9 cellular contexts compared by ENCODE assay signal in genomic region chr4:140861359-140862181, GRCh38.
DNase-seq lines count a peak whose midpoint lies in the region; ATAC-seq and TF ChIP-seq lines count a peak whose summit lies in the region.
"Had no signal": no experiment of that assay in that cellular context is flagged by ENCODE, and none has a peak within 500 bp of the region (broad histone marks: within the 10 kb centered on the region; RNA-seq: fewer than 3 reads in every experiment).

No MANE protein-coding gene starts in this region.

- H3K27ac Mint-ChIP-seq in WTC11 (no peak overlapping the region), mesothelial cell of epicardium (no peak overlapping the region)

- H3K4me1 Mint-ChIP-seq in WTC11 (peaks cover 6% of the 10 kb centered on the region), mesothelial cell of epicardium (peaks cover 8% of the 10 kb centered on the region)

- CTCF ChIA-PET in WTC11 (lab: Charles Lee), result interaction anchor here (1.2 kb wide), 1 partner anchor 272 kb away, joined by 7 read pairs; the partner anchor contains the start of gene RNF150

- H3K36me3 Mint-ChIP-seq in WTC11 (no peaks in the 10 kb centered on the region), mesothelial cell of epicardium (peaks cover 9% of the 10 kb centered on the region)

- ATAC-seq in HG03025 (IDR thresholded peaks at IDR 0.05; ENCODE audit: low FRiP score, unreplicated experiment) (peak; percentile 64), WTC11 (peak; percentile 68)

- peak; percentile 74 for DNase-seq in A172 (ENCODE audit: low spot score)
- peak; percentile 15 for DNase-seq in GM06990 (ENCODE audit: extremely low read depth, insufficient read length)
- peak; percentile 38 for DNase-seq in NCI-H2107 treated with DMSO at 0.1 percent for 48 hours (lab: John Stamatoyannopoulos, UW; ENCODE audit: unreplicated experiment)
- DNase-seq in WTC11 (ENCODE audit: low spot score), result peak; percentile 50
- DNase-seq in epidermal melanocyte (ENCODE audit: insufficient read length, low spot score), result peak; percentile 70
- peak; percentile 32 to 66 for DNase-seq in mesothelial cell of epicardium (ENCODE audit: low spot score in 2 of 2, unreplicated experiment in 2 of 2)
- DNase-seq in suprapubic skin (ENCODE audit: low spot score in 2 of 2), result no peak

- no peak overlapping the region for H3K4me3 Mint-ChIP-seq in WTC11
- no peak overlapping the region for H3K4me3 Mint-ChIP-seq in mesothelial cell of epicardium

- H3K9me3 Mint-ChIP-seq in WTC11 (no peaks in the 10 kb centered on the region), mesothelial cell of epicardium (no peaks in the 10 kb centered on the region)

- H3K27me3 ChIP-seq in GM06990 (replicated peaks; ENCODE audit: control insufficient read depth, insufficient read depth, low read length) (no peaks in the 10 kb centered on the region; the same call in 1 of the 2 replicates), suprapubic skin (no peaks in the 10 kb centered on the region)
- H3K27me3 ChIP-seq: neutrophil had no signal

- H3K27me3 Mint-ChIP-seq in WTC11 (ENCODE audit: low read depth) (no peaks in the 10 kb centered on the region), mesothelial cell of epicardium (ENCODE audit: low read depth) (peaks cover 2% of the 10 kb centered on the region)

- TF ChIP-seq EP300 in suprapubic skin (IDR thresholded peaks at IDR 0.05), result no peak

- TF ChIP-seq CTCF in GM06990 (IDR thresholded peaks at IDR 0.05; ENCODE audit: insufficient read depth, low read length, poor library complexity, severe bottlenecking), result peak; percentile 58
- TF ChIP-seq CTCF in WTC11 (IDR thresholded peaks at IDR 0.05), result peak; percentile 51
- peak; percentile 70 for TF ChIP-seq CTCF in mesothelial cell of epicardium (IDR thresholded peaks at IDR 0.05; ENCODE audit: unreplicated experiment)
- TF ChIP-seq CTCF in suprapubic skin (IDR thresholded peaks at IDR 0.05), result peak; percentile 55 to 59

- POLR2A ChIA-PET in WTC11 (lab: Charles Lee), result no interaction called here

- no peaks in the 10 kb centered on the region for H3K9me3 ChIP-seq in suprapubic skin
- H3K9me3 ChIP-seq: neutrophil had no signal

- WGBS in suprapubic skin, result 36% methylated on average over 7 of the region's 7 CpGs

- H3K36me3 ChIP-seq in GM06990 (ENCODE audit: control insufficient read depth, insufficient read depth, low read length), result no peaks in the 10 kb centered on the region
- no peaks in the 10 kb centered on the region for H3K36me3 ChIP-seq in suprapubic skin
- H3K36me3 ChIP-seq: neutrophil had no signal

- TF ChIP-seq POLR2A in suprapubic skin (IDR thresholded peaks at IDR 0.05), result no peak

- H3K27ac ChIP-seq in suprapubic skin, result no peak overlapping the region
- H3K27ac ChIP-seq: neutrophil had no signal

- no peak overlapping the region for H3K4me3 ChIP-seq in GM06990 (replicated peaks; ENCODE audit: low read depth, low read length)
- no peak overlapping the region for H3K4me3 ChIP-seq in suprapubic skin

- peaks cover 8% of the 10 kb centered on the region for H3K4me1 ChIP-seq in suprapubic skin

TF ChIP-seq in WTC11, 78 proteins besides CTCF, POLR2A, EP300 and RAD21:
- TF ChIP-seq IRF2 (CRISPR knock-in tag; IDR thresholded peaks at IDR 0.05; ENCODE audit: borderline replicate concordance, low read depth), result no peak
- no peak for TF ChIP-seq FOXJ3 (CRISPR knock-in tag; IDR thresholded peaks at IDR 0.05; ENCODE audit: borderline replicate concordance)
- TF ChIP-seq SOX15 (CRISPR knock-in tag; IDR thresholded peaks at IDR 0.05), result no peak
- no peak for TF ChIP-seq ZNF138 (CRISPR knock-in tag; conservative IDR thresholded peaks at IDR 0.05)
- TF ChIP-seq ZBTB21 (CRISPR knock-in tag; IDR thresholded peaks at IDR 0.05; ENCODE audit: borderline replicate concordance), result no peak
- TF ChIP-seq JUN (CRISPR knock-in tag; IDR thresholded peaks at IDR 0.05), result no peak
- TF ChIP-seq, protein P1, sequence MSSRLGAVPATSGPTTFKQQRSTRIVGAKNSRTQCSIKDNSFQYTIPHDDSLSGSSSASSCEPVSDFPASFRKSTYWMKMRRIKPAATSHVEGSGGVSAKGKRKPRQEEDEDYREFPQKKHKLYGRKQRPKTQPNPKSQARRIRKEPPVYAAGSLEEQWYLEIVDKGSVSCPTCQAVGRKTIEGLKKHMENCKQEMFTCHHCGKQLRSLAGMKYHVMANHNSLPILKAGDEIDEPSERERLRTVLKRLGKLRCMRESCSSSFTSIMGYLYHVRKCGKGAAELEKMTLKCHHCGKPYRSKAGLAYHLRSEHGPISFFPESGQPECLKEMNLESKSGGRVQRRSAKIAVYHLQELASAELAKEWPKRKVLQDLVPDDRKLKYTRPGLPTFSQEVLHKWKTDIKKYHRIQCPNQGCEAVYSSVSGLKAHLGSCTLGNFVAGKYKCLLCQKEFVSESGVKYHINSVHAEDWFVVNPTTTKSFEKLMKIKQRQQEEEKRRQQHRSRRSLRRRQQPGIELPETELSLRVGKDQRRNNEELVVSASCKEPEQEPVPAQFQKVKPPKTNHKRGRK (CRISPR knock-in tag; IDR thresholded peaks at IDR 0.05; ENCODE audit: borderline replicate concordance), result no peak
- TF ChIP-seq, protein P2, sequence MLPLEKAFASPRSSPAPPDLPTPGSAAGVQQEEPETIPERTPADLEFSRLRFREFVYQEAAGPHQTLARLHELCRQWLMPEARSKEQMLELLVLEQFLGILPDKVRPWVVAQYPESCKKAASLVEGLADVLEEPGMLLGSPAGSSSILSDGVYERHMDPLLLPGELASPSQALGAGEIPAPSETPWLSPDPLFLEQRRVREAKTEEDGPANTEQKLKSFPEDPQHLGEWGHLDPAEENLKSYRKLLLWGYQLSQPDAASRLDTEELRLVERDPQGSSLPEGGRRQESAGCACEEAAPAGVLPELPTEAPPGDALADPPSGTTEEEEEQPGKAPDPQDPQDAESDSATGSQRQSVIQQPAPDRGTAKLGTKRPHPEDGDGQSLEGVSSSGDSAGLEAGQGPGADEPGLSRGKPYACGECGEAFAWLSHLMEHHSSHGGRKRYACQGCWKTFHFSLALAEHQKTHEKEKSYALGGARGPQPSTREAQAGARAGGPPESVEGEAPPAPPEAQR (CRISPR knock-in tag; IDR thresholded peaks at IDR 0.05), result no peak
- TF ChIP-seq ZNF423 (CRISPR knock-in tag; IDR thresholded peaks at IDR 0.05), result no peak
- no peak for TF ChIP-seq KAT7 (CRISPR knock-in tag; IDR thresholded peaks at IDR 0.05; ENCODE audit: borderline replicate concordance)
- no peak for TF ChIP-seq FOXK1 (CRISPR knock-in tag; IDR thresholded peaks at IDR 0.05)
- no peak for TF ChIP-seq FOXP1 (CRISPR knock-in tag; IDR thresholded peaks at IDR 0.05; ENCODE audit: borderline replicate concordance)
- TF ChIP-seq, protein P3, sequence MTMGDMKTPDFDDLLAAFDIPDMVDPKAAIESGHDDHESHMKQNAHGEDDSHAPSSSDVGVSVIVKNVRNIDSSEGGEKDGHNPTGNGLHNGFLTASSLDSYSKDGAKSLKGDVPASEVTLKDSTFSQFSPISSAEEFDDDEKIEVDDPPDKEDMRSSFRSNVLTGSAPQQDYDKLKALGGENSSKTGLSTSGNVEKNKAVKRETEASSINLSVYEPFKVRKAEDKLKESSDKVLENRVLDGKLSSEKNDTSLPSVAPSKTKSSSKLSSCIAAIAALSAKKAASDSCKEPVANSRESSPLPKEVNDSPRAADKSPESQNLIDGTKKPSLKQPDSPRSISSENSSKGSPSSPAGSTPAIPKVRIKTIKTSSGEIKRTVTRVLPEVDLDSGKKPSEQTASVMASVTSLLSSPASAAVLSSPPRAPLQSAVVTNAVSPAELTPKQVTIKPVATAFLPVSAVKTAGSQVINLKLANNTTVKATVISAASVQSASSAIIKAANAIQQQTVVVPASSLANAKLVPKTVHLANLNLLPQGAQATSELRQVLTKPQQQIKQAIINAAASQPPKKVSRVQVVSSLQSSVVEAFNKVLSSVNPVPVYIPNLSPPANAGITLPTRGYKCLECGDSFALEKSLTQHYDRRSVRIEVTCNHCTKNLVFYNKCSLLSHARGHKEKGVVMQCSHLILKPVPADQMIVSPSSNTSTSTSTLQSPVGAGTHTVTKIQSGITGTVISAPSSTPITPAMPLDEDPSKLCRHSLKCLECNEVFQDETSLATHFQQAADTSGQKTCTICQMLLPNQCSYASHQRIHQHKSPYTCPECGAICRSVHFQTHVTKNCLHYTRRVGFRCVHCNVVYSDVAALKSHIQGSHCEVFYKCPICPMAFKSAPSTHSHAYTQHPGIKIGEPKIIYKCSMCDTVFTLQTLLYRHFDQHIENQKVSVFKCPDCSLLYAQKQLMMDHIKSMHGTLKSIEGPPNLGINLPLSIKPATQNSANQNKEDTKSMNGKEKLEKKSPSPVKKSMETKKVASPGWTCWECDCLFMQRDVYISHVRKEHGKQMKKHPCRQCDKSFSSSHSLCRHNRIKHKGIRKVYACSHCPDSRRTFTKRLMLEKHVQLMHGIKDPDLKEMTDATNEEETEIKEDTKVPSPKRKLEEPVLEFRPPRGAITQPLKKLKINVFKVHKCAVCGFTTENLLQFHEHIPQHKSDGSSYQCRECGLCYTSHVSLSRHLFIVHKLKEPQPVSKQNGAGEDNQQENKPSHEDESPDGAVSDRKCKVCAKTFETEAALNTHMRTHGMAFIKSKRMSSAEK (CRISPR knock-in tag; IDR thresholded peaks at IDR 0.05; ENCODE audit: borderline replicate concordance), result no peak
- TF ChIP-seq ZNF219 (CRISPR knock-in tag; IDR thresholded peaks at IDR 0.05; ENCODE audit: borderline replicate concordance), result no peak
- no peak for TF ChIP-seq SP1 (CRISPR knock-in tag; conservative IDR thresholded peaks at IDR 0.05)
- TF ChIP-seq, protein P4, sequence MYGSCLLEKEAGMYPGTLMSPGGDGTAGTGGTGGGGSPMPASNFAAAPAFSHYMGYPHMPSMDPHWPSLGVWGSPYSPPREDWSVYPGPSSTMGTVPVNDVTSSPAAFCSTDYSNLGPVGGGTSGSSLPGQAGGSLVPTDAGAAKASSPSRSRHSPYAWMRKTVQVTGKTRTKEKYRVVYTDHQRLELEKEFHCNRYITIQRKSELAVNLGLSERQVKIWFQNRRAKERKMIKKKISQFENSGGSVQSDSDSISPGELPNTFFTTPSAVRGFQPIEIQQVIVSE (CRISPR knock-in tag; IDR thresholded peaks at IDR 0.05; ENCODE audit: borderline replicate concordance), result no peak
TF ChIP-seq in WTC11: peak in this region for 0.

Comparison
In these comparisons a context has a peak if more than half of its experiments do, and no peak if none do; other contexts are left out.
1. DNase-seq: peak in A172 (single experiment), GM06990 (single experiment), NCI-H2107 treated with DMSO at 0.1 percent for 48 hours (single experiment), WTC11 (single experiment), epidermal melanocyte (single experiment) and mesothelial cell of epicardium (2 of 2); none in suprapubic skin (0 of 2).
2. Peak in every context shown above with its lines, with median percentiles within 50 percentile points of each other: CTCF ChIP-seq.